In the genomic region with DNA sequence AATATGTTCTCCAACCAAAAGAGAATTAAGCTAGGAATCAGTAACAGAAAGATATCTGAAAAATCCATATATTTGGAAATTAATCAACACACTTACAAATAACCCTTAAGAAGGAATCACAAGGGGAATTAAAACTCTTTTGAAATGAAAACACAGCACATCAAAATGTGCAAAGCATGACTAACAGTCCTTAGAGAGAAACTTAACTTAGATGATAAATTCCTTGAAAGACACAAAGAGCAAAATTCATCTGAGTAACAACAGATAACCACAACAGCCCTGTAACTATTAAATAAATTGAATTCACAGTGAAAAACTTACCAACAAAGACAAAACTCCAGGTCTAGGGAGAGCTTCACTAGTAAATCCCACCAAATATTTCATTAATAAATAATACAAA, we compare ENCODE assay signal across 20 cellular contexts.
"Had no signal": no experiment of that assay in that cellular context is flagged by ENCODE, and none has a peak within 500 bp of the region (broad histone marks: within the 10 kb centered on the region; RNA-seq: fewer than 3 reads in every experiment).

No MANE protein-coding gene starts in this region.

- H3K27me3 ChIP-seq: esophagus muscularis mucosa, heart right ventricle, spleen, tibial nerve had no signal

- H3K27ac ChIP-seq: esophagus muscularis mucosa, heart right ventricle, spleen, tibial nerve had no signal

- FAIRE-seq: bronchial epithelial cell had no signal

- H3K4me3 ChIP-seq: esophagus muscularis mucosa, heart right ventricle, spleen, tibial nerve had no signal

- H3K4me1 ChIP-seq: heart right ventricle, spleen, tibial nerve had no signal

- DNase-seq: activated B cell treated with CpG ODN at 0.5 μM for 24 hours; activated CD4-positive, alpha-beta T cell treated with anti-CD3 and anti-CD28 coated beads, Interleukin-2, amount 50 U/mL, for 1 hour; activated CD8-positive, alpha-beta T cell treated with anti-CD3 and anti-CD28 coated beads for 36 hours; activated effector memory CD4-positive, alpha-beta T cell treated with Interleukin-2 at 50 U/mL for 16 hours; activated naive CD4-positive, alpha-beta T cell treated with anti-CD3 and anti-CD28 coated beads for 36 hours; activated T-cell treated with anti-CD3 and anti-CD28 coated beads, Interleukin-2, amount 50 U/mL, for 48 hours; amygdala; dermis blood vessel endothelial cell; effector CD4-positive, alpha-beta T cell; foreskin fibroblast; heart right ventricle; naive thymus-derived CD4-positive, alpha-beta T cell; nucleus accumbens; right cardiac atrium; spleen; stimulated activated naive CD4-positive, alpha-beta T cell; SW 1271 had no signal

- H3K9me3 ChIP-seq: esophagus muscularis mucosa, heart right ventricle, spleen, tibial nerve had no signal
